28 cellular contexts compared by ENCODE assay signal in the genomic region with DNA sequence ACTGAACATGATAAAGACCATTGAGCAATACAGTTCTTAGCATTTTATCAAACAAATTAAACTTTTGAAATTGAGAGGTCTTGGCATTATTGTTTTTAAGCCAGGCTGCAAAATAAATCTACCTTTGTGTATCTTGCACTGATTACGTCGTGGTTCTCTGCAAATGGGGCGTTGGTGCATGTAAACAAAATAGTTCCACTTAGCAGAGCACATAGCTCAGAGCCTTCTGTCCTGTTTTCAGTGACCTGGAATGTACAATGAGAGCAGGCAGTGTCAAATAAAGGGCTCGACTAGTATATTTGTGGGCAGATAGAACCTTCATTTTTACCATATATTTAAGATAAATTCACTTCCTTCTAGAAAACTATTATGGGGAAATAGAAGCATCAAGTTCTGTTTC.
A peak's percentile ranks its signal among the peaks of the same experiment; 100 is the strongest.
DNase-seq lines count a peak whose midpoint lies in the region; ATAC-seq, FAIRE-seq and TF ChIP-seq lines count a peak whose summit lies in the region.
"Had no signal": no experiment of that assay in that cellular context is flagged by ENCODE, and none has a peak within 500 bp of the region (broad histone marks: within the 10 kb centered on the region; RNA-seq: fewer than 3 reads in every experiment).

No MANE protein-coding gene starts in this region.

- POLR2A ChIA-PET in HepG2 (lab: Yijun Ruan, JAX), result no interaction called here

- in situ Hi-C loops in HepG2 (cut with HindIII; ENCODE audit: extremely low pct_ligation_motif_present, low pct_unique_long_range_greater_than_20kb), result no loop called here

- TF ChIP-seq RAD21 in HepG2 (CRISPR knock-in tag; IDR thresholded peaks at IDR 0.05), result no peak

- DNase-seq in right lobe of liver, result no peak
- DNase-seq in HepG2 (ENCODE audit: low spot score), result no peak
- no peak for DNase-seq in left lobe of liver (ENCODE audit: low spot score)
- peak; percentile 40 for DNase-seq in mucosa of gallbladder (ENCODE audit: low spot score)
- DNase-seq in upper lobe of right lung, result no peak
- no peak for DNase-seq in kidney glomerular epithelial cell (lab: John Stamatoyannopoulos, UW)
- DNase-seq in stimulated activated CD4-positive, alpha-beta T cell treated with anti-CD3 and anti-CD28 coated beads, Interleukin-4, amount 100 ng/mL, for 1 hour, result no peak
- DNase-seq in nephron progenitor cell, result no peak
- DNase-seq: 8988T; ACHN; BE2C; C1 segment of cervical spinal cord; CD4-positive, alpha-beta memory T cell; CD4-positive, CD25-positive, alpha-beta regulatory T cell; CD8-positive, alpha-beta memory T cell; COR-L47; DMS 273 treated with DMSO at 0.1 percent for 48 hours; DMS153; DMS53; DMS79; DND-41; EL; GDM1 had no signal

- H3K4me3 ChIP-seq in right lobe of liver (no peak overlapping the region), HepG2 (replicated peaks in 1 of 3; ENCODE audit: insufficient read depth in 1 of 3, low read depth in 2 of 3, low read length in 3 of 3) (no peak overlapping the region), upper lobe of right lung (no peak overlapping the region)
- H3K4me3 ChIP-seq: BLaER1, GM12878 had no signal

- TF ChIP-seq EP300 in HepG2 (IDR thresholded peaks at IDR 0.05; ENCODE audit: low read depth in 2 of 2, low read length in 2 of 2), result no peak
- no peak for TF ChIP-seq EP300 in HepG2 (CRISPR knock-in tag; IDR thresholded peaks at IDR 0.05; ENCODE audit: borderline replicate concordance)

- CTCF ChIA-PET in HepG2 (lab: Yijun Ruan, JAX; ENCODE audit: low intra/inter-chr PET ratio, low total read pairs), result no interaction called here

- H3K36me3 ChIP-seq in right lobe of liver, result no peaks in the 10 kb centered on the region
- no peaks in the 10 kb centered on the region for H3K36me3 ChIP-seq in HepG2 (replicated peaks in 1 of 2; ENCODE audit: control insufficient read depth in 1 of 2, insufficient read depth in 2 of 2, low read length in 2 of 2)
- no peaks in the 10 kb centered on the region for H3K36me3 ChIP-seq in upper lobe of right lung
- H3K36me3 ChIP-seq: BE2C, BLaER1 had no signal

- H3K9me3 Mint-ChIP-seq in nephron progenitor cell, result peaks cover 8% of the 10 kb centered on the region
- H3K9me3 Mint-ChIP-seq: CD4-positive, CD25-positive, alpha-beta regulatory T cell; CD8-positive, alpha-beta memory T cell had no signal

- BruUV-seq in HepG2 (replicated peaks; lab: Mats Ljungman, UMichigan), result no TSS peak

- no peaks in the 10 kb centered on the region for H3K36me3 Mint-ChIP-seq in nephron progenitor cell (ENCODE audit: low read depth)
- H3K36me3 Mint-ChIP-seq: CD14-positive monocyte; CD4-positive, alpha-beta memory T cell; CD4-positive, CD25-positive, alpha-beta regulatory T cell; CD8-positive, alpha-beta memory T cell had no signal

- no peak for FAIRE-seq in HepG2 (lab: Jason Lieb, UNC)
- FAIRE-seq: GM12878, GM12892, GM18507 had no signal

- no peaks in the 10 kb centered on the region for H3K9me3 ChIP-seq in right lobe of liver
- H3K9me3 ChIP-seq in HepG2 (ENCODE audit: low read length), result no peaks in the 10 kb centered on the region
- no peaks in the 10 kb centered on the region for H3K9me3 ChIP-seq in upper lobe of right lung
- H3K9me3 ChIP-seq: BE2C, BLaER1 had no signal

- peak; percentile 43 to 80 (median 68) for ATAC-seq in right lobe of liver
- no peak for ATAC-seq in HepG2
- ATAC-seq in left lobe of liver, result peak; percentile 44
- peak; percentile 55 for ATAC-seq in upper lobe of right lung
- ATAC-seq: GM12878 had no signal

- TF ChIP-seq CTCF in right lobe of liver (IDR thresholded peaks at IDR 0.05), result no peak
- TF ChIP-seq CTCF in HepG2 (CRISPR knock-in tag; IDR thresholded peaks at IDR 0.05), result no peak
- TF ChIP-seq CTCF in upper lobe of right lung (IDR thresholded peaks at IDR 0.05), result no peak
- no peak for TF ChIP-seq CTCF in nephron progenitor cell (IDR thresholded peaks at IDR 0.05)

- no peak for TF ChIP-seq POLR2A in right lobe of liver (IDR thresholded peaks at IDR 0.05)
- TF ChIP-seq POLR2A in HepG2 (IDR thresholded peaks at IDR 0.05; ENCODE audit: insufficient read depth in 1 of 2, low read depth in 2 of 2, low read length in 2 of 2), result no peak

- H3K79me2 ChIP-seq in HepG2 (ENCODE audit: insufficient read depth, low read length), result no peaks in the 10 kb centered on the region

- H3K4me3 Mint-ChIP-seq in nephron progenitor cell, result no peak overlapping the region
- H3K4me3 Mint-ChIP-seq: CD14-positive monocyte; CD4-positive, alpha-beta memory T cell; CD4-positive, CD25-positive, alpha-beta regulatory T cell; CD8-positive, alpha-beta memory T cell had no signal

- H3K27ac ChIP-seq in right lobe of liver (no peak overlapping the region), HepG2 (ENCODE audit: extremely low read length, insufficient read depth, low read length) (no peak overlapping the region), upper lobe of right lung (no peak overlapping the region)
- H3K27ac ChIP-seq: BLaER1 had no signal

- peaks cover 0 to 23% (median 2%) of the 10 kb centered on the region in 4 donors for H3K4me1 ChIP-seq in right lobe of liver
- no peaks in the 10 kb centered on the region for H3K4me1 ChIP-seq in HepG2 (ENCODE audit: insufficient read depth, low read length)
- no peaks in the 10 kb centered on the region for H3K4me1 ChIP-seq in upper lobe of right lung
- H3K4me1 ChIP-seq: BE2C, BLaER1 had no signal

- H3K4me2 ChIP-seq in HepG2 (ENCODE audit: low read depth, low read length), result no peak overlapping the region
- H3K4me2 ChIP-seq: BLaER1 had no signal

- intact Hi-C loops in right lobe of liver (cut with DNase I) (no loop called here), HepG2 (cut with micrococcal nuclease; ENCODE audit: unreplicated experiment) (no loop called here), upper lobe of right lung (cut with DNase I) (no loop called here)

- no peak overlapping the region for H2AFZ ChIP-seq in HepG2 (ENCODE audit: low read length)

- no peak overlapping the region for H3K27ac Mint-ChIP-seq in nephron progenitor cell
- H3K27ac Mint-ChIP-seq: CD14-positive monocyte; CD4-positive, alpha-beta memory T cell; CD4-positive, CD25-positive, alpha-beta regulatory T cell; CD8-positive, alpha-beta memory T cell had no signal

- H3K4me1 Mint-ChIP-seq in nephron progenitor cell, result peaks cover 19% of the 10 kb centered on the region
- H3K4me1 Mint-ChIP-seq: CD14-positive monocyte; CD4-positive, alpha-beta memory T cell; CD4-positive, CD25-positive, alpha-beta regulatory T cell; CD8-positive, alpha-beta memory T cell had no signal

- H3K9ac ChIP-seq in HepG2 (ENCODE audit: insufficient read depth, low read depth, low read length), result no peak overlapping the region
- H3K9ac ChIP-seq: BLaER1 had no signal

- WGBS in right lobe of liver (ENCODE audit: insufficient coverage, low coverage, low lambda C conversion rate, missing lambda C conversion rate), result 28% methylated on average over 4 of the region's 4 CpGs
- WGBS in HepG2 (ENCODE audit: low lambda C conversion rate), result 1% methylated on average over 4 of the region's 4 CpGs

- no peaks in the 10 kb centered on the region for H3K27me3 Mint-ChIP-seq in nephron progenitor cell (ENCODE audit: low read depth, poor library complexity)
- H3K27me3 Mint-ChIP-seq: CD4-positive, alpha-beta memory T cell; CD4-positive, CD25-positive, alpha-beta regulatory T cell; CD8-positive, alpha-beta memory T cell had no signal

- H4K20me1 ChIP-seq in HepG2 (ENCODE audit: insufficient read depth, low read length), result no peaks in the 10 kb centered on the region
- H4K20me1 ChIP-seq: BLaER1 had no signal

- H3K27me3 ChIP-seq in right lobe of liver (no peaks in the 10 kb centered on the region), HepG2 (ENCODE audit: control insufficient read depth in 1 of 2, insufficient read depth in 2 of 2, low read length in 2 of 2) (no peaks in the 10 kb centered on the region), upper lobe of right lung (no peaks in the 10 kb centered on the region)
- H3K27me3 ChIP-seq: BE2C, BLaER1 had no signal

TF ChIP-seq in HepG2, 621 proteins besides CTCF, POLR2A, EP300 and RAD21 (continues in another document):
- TF ChIP-seq SP4 (CRISPR knock-in tag; IDR thresholded peaks at IDR 0.05) (no peak), SMAD1 (CRISPR knock-in tag; IDR thresholded peaks at IDR 0.05; ENCODE audit: borderline replicate concordance, low read depth) (no peak), YEATS4 (CRISPR knock-in tag; IDR thresholded peaks at IDR 0.05; ENCODE audit: borderline replicate concordance) (no peak), ZNF10 (CRISPR knock-in tag; IDR thresholded peaks at IDR 0.05; ENCODE audit: borderline replicate concordance, low read depth) (no peak), ZNF331 (CRISPR knock-in tag; IDR thresholded peaks at IDR 0.05) (no peak), SIN3B (IDR thresholded peaks at IDR 0.05; ENCODE audit: low read length) (no peak)
